8 cellular contexts compared by ENCODE assay signal in genomic region chr7:7969306-7970112, GRCh38. TPM values are rescaled to one million over a fixed set of nuclear protein-coding genes. Genes with fewer than 3 reads are reported as not detected.
DNase-seq lines count a peak whose midpoint lies in the region; ATAC-seq and TF ChIP-seq lines count a peak whose summit lies in the region.

No MANE protein-coding gene starts in this region.

- TF ChIP-seq EP300 in stomach (IDR thresholded peaks at IDR 0.05): no peak

- no peaks in the 10 kb centered on the region for H3K36me3 Mint-ChIP-seq in naive B cell

- no peaks in the 10 kb centered on the region for H3K27me3 ChIP-seq in stomach

- DNase-seq in G401 (ENCODE audit: low spot score) (peak; percentile 72), NCI-H82 (lab: John Stamatoyannopoulos, UW) (peak; percentile 66), activated T-cell treated with anti-CD3 and anti-CD28 coated beads for 48 hours (ENCODE audit: low read depth) (peak; percentile 32), naive B cell (peak; percentile 61), stomach (peak; percentile 33)

- no peak for TF ChIP-seq POLR2A in stomach (IDR thresholded peaks at IDR 0.05)

- 0 to 1% (median 1%) methylated on average over 35 to 91 of the region's 91 CpGs for WGBS in stomach, 5 donors

- H3K4me1 ChIP-seq in stomach: peaks cover 0 to 45% (median 26%) of the 10 kb centered on the region in 4 donors

- in situ Hi-C loops in G401 (cut with HindIII; ENCODE audit: low sequenced_read_pairs): no loop called here

- H3K36me3 ChIP-seq in stomach: no peaks in the 10 kb centered on the region

- peak overlapping the region in 7 of 8 donors; percentile 73 to 97 (median 85) for H3K4me3 Mint-ChIP-seq in naive B cell

- intact Hi-C loops in stomach (cut with DNase I; ENCODE audit: low total_unique reads): no loop called here

- peaks cover 18 to 25% (median 19%) of the 10 kb centered on the region in 3 donors for H3K4me1 Mint-ChIP-seq in naive B cell

- peak; percentile 2 for ATAC-seq in HG02798 (IDR thresholded peaks at IDR 0.05; ENCODE audit: poor library complexity, unreplicated experiment)
- ATAC-seq in esophagus mucosa: peak; percentile 19
- ATAC-seq in naive B cell (ENCODE audit: low read depth in 2 of 2): peak; percentile 13 to 20
- ATAC-seq in HG03565 (IDR thresholded peaks at IDR 0.05; ENCODE audit: unreplicated experiment): no peak

- peak overlapping the region; percentile 96 to 99 (median 98) for H3K27ac ChIP-seq in stomach

- H3K9me3 Mint-ChIP-seq in naive B cell: no peaks in the 10 kb centered on the region

- H3K4me3 ChIP-seq in stomach: peak overlapping the region; percentile 89 to 98 (median 95)

- no peaks in the 10 kb centered on the region for H3K27me3 Mint-ChIP-seq in naive B cell

- no peaks in the 10 kb centered on the region for H3K9me3 ChIP-seq in stomach

- TF ChIP-seq CTCF in stomach (IDR thresholded peaks at IDR 0.05): peak in 2 of 7 experiments; percentile 12 to 18

- peak overlapping the region in 2 of 6 donors; percentile 81 to 88 for H3K27ac Mint-ChIP-seq in naive B cell

RNA-seq across cellular contexts. Expression of gene GLCCI1, which starts 0.9 kb away (rescaled TPM):
- total RNA-seq in G401 (2014; rRNA removed; shearing (Covaris generic)): 31.1 and 35.3 TPM in 2 replicates
- total RNA-seq in esophagus mucosa: 2.7 TPM
- 10 to 100 TPM; 17.2 to 35.4 (median 20.9) TPM for polyA plus RNA-seq in naive B cell (ENCODE audit: low read depth in 6 of 6)
- 10 to 100 TPM in 4 of 5 donors, 1 to 10 TPM in 1; 4.6 to 60.9 (median 26.6) TPM for total RNA-seq in stomach
- polyA plus RNA-seq in stomach: 1 to 10 TPM; 2.6 to 3.2 (median 3.0) TPM
